Comparison of ENCODE assay signal across 8 cellular contexts in genomic region chr17:81238490-81238814, GRCh38. TPM values are rescaled to one million over a fixed set of nuclear protein-coding genes. Genes with fewer than 3 reads are reported as not detected.
DNase-seq lines count a peak whose midpoint lies in the region; ATAC-seq and TF ChIP-seq lines count a peak whose summit lies in the region.

No MANE protein-coding gene starts in this region.

- H3K79me2 ChIP-seq in smooth muscle cell (ENCODE audit: low read depth), result peaks cover 36% of the 10 kb centered on the region

- H3K9ac ChIP-seq in smooth muscle cell (ENCODE audit: low read depth), result peak overlapping the region; percentile 90

- H2AFZ ChIP-seq in smooth muscle cell (ENCODE audit: low read depth), result peak overlapping the region; percentile 53

- peaks cover 6% of the 10 kb centered on the region for H3F3A ChIP-seq in smooth muscle cell (ENCODE audit: low read depth)

- DNase-seq in RWPE1 (ENCODE audit: low spot score) (no peak), foreskin keratinocyte (no peak), smooth muscle cell (lab: John Stamatoyannopoulos, UW; ENCODE audit: unreplicated experiment) (no peak), NCI-H1930 (lab: John Stamatoyannopoulos, UW) (no peak), NCI-H2227 (lab: John Stamatoyannopoulos, UW; ENCODE audit: unreplicated experiment) (no peak), NCI-H2081 (lab: John Stamatoyannopoulos, UW) (no peak)

- CTCF ChIA-PET in RWPE1 (lab: Yijun Ruan, JAX), result interaction anchor here (0.9 kb wide), 1 partner anchor 95 kb away, joined by 3 read pairs; no protein-coding TSS in a partner anchor

- H4K20me1 ChIP-seq in smooth muscle cell (ENCODE audit: low read depth), result peaks cover 50% of the 10 kb centered on the region

- H3K36me3 ChIP-seq in smooth muscle cell (ENCODE audit: low read depth), result no peaks in the 10 kb centered on the region

- no peaks in the 10 kb centered on the region for H3K27me3 ChIP-seq in foreskin keratinocyte
- H3K27me3 ChIP-seq in smooth muscle cell (ENCODE audit: low read depth), result no peaks in the 10 kb centered on the region

- no peaks in the 10 kb centered on the region for H3K9me3 ChIP-seq in smooth muscle cell (replicated peaks; ENCODE audit: low read depth)

- H3K27ac ChIP-seq in RWPE1, result peak overlapping the region; percentile 92
- peak overlapping the region; percentile 38 for H3K27ac ChIP-seq in foreskin keratinocyte
- no peak overlapping the region for H3K27ac ChIP-seq in smooth muscle cell (ENCODE audit: low read depth)

- WGBS in smooth muscle cell (ENCODE audit: low lambda C conversion rate), result 1% methylated on average over 25 of the region's 26 CpGs

- TF ChIP-seq CTCF in RWPE1 (conservative IDR thresholded peaks at IDR 0.05; ENCODE audit: low read depth) (no peak), foreskin keratinocyte (conservative IDR thresholded peaks at IDR 0.05) (no peak), smooth muscle cell (IDR thresholded peaks at IDR 0.05; ENCODE audit: borderline replicate concordance, insufficient read depth, poor library complexity, severe bottlenecking) (no peak)

- ATAC-seq in GM21619 (IDR thresholded peaks at IDR 0.05; ENCODE audit: unreplicated experiment) (peak; percentile 2), foreskin keratinocyte (no peak), HG03135 (IDR thresholded peaks at IDR 0.05; ENCODE audit: unreplicated experiment) (no peak)

- H3K4me3 ChIP-seq in smooth muscle cell, result peak overlapping the region; percentile 83

- POLR2A ChIA-PET in RWPE1 (lab: Yijun Ruan, JAX; ENCODE audit: low non-redundant PET), result interaction anchor here (0.6 to 1.6 kb wide), 5 partner anchors 16 to 191 kb away, joined by 3 to 8 read pairs (median 4); partner anchors contain the start of gene CEP131

- peak overlapping the region; percentile 99 for H3K4me2 ChIP-seq in smooth muscle cell

- no peaks in the 10 kb centered on the region for H3K4me1 ChIP-seq in foreskin keratinocyte
- peaks cover 7% of the 10 kb centered on the region for H3K4me1 ChIP-seq in smooth muscle cell (ENCODE audit: low read depth)

RNA-seq across cellular contexts. Expression of gene TEPSIN, which starts 0.4 kb away (rescaled TPM):
- 14.4 and 16.7 TPM in 2 replicates for total RNA-seq in foreskin keratinocyte
- polyA plus RNA-seq in foreskin keratinocyte, result 14.1 and 14.5 TPM in 2 replicates
- 9.5 and 9.8 TPM in 2 replicates for total RNA-seq in smooth muscle cell
- polyA plus RNA-seq in smooth muscle cell, result 18.6 and 23.4 TPM in 2 replicates

RNA-seq across cellular contexts. Expression of gene NDUFAF8, which starts 0.7 kb away (rescaled TPM):
- total RNA-seq in foreskin keratinocyte, result 144 and 194 TPM in 2 replicates
- polyA plus RNA-seq in foreskin keratinocyte, result 172 and 212 TPM in 2 replicates
- total RNA-seq in smooth muscle cell, result 50.2 and 60.6 TPM in 2 replicates
- 111 and 141 TPM in 2 replicates for polyA plus RNA-seq in smooth muscle cell

RNA-seq across cellular contexts. Expression of gene CEP131, which starts 15.7 kb away (rescaled TPM):
- 10.9 and 12.1 TPM in 2 replicates for total RNA-seq in foreskin keratinocyte
- polyA plus RNA-seq in foreskin keratinocyte, result 10.8 and 13.2 TPM in 2 replicates
- total RNA-seq in smooth muscle cell, result 3.0 and 4.6 TPM in 2 replicates
- polyA plus RNA-seq in smooth muscle cell, result 13.4 and 17.6 TPM in 2 replicates

RNA-seq across cellular contexts. Expression of gene SLC38A10, which starts 56.7 kb away (rescaled TPM):
- 36.6 and 41.3 TPM in 2 replicates for total RNA-seq in foreskin keratinocyte
- 35.3 and 38.3 TPM in 2 replicates for polyA plus RNA-seq in foreskin keratinocyte
- total RNA-seq in smooth muscle cell, result 61.4 and 61.6 TPM in 2 replicates
- polyA plus RNA-seq in smooth muscle cell, result 97.1 and 98.4 TPM in 2 replicates
